In the genomic region with DNA sequence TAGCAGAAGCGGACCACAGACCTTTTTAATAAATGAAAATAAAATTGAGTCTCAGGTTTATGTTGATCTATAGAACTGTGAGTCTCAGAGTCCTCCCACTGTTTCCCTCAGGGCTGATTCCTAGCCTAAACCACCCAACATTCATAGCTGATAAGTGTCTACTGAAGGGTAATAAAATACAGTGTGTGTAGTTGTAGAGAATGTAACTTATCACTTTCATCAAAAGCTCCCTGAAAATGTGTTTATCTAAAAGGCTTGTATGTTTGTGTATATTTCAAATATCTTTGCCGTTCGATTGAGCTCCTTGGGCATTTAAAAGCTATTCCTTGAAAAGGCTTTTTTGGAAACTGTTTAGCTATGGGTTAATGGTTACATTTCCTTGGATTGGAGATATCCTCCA, we compare ENCODE assay signal across 23 cellular contexts.
"Had no signal": no experiment of that assay in that cellular context is flagged by ENCODE, and none has a peak within 500 bp of the region (broad histone marks: within the 10 kb centered on the region; RNA-seq: fewer than 3 reads in every experiment).

No MANE protein-coding gene starts in this region.

- H3K9me3 ChIP-seq: gastrocnemius medialis, left lung, ovary, psoas muscle, sigmoid colon, testis, tibial artery had no signal

- H3K27ac Mint-ChIP-seq: natural killer cell; stimulated activated memory B cell treated with anti-CD40 and anti-IgM and Interleukin-4, amounts not matched to agents 10 μg/mL and 1 μg/mL and 100 μg/mL, for 72 hours; type B pancreatic cell had no signal

- H3K9me3 Mint-ChIP-seq: stimulated activated memory B cell treated with anti-CD40 and anti-IgM and Interleukin-4, amounts not matched to agents 10 μg/mL and 1 μg/mL and 100 μg/mL, for 72 hours; type B pancreatic cell had no signal

- H3K36me3 Mint-ChIP-seq: natural killer cell; stimulated activated memory B cell treated with anti-CD40 and anti-IgM and Interleukin-4, amounts not matched to agents 10 μg/mL and 1 μg/mL and 100 μg/mL, for 72 hours; type B pancreatic cell had no signal

- H3K27ac ChIP-seq: dorsolateral prefrontal cortex, gastrocnemius medialis, left lung, ovary, psoas muscle, sigmoid colon, spleen, testis, tibial artery had no signal

- DNase-seq: dorsolateral prefrontal cortex; effector CD4-positive, alpha-beta T cell; foreskin fibroblast; gastrocnemius medialis; head of caudate nucleus; hippocampal formation; left cardiac atrium; left lung; natural killer cell; occipital lobe; ovary; posterior cingulate gyrus; psoas muscle; right cardiac atrium; sigmoid colon; spleen; stimulated activated CD4-positive, alpha-beta T cell treated with anti-CD3 and anti-CD28 coated beads, Interleukin-4, amount 100 ng/mL, for 4 hours; stimulated activated naive CD8-positive, alpha-beta T cell treated with anti-CD3 and anti-CD28 coated beads, Interleukin-15, Interleukin-2, amounts not matched to agents 100 U/mL and 50 U/mL, for 24 hours; substantia nigra; testis; tibial artery had no signal

- H3K4me3 ChIP-seq: dorsolateral prefrontal cortex, gastrocnemius medialis, left lung, ovary, psoas muscle, sigmoid colon, spleen, testis, tibial artery had no signal

- H3K4me3 Mint-ChIP-seq: natural killer cell; stimulated activated memory B cell treated with anti-CD40 and anti-IgM and Interleukin-4, amounts not matched to agents 10 μg/mL and 1 μg/mL and 100 μg/mL, for 72 hours; type B pancreatic cell had no signal

- H3K36me3 ChIP-seq: gastrocnemius medialis, left lung, ovary, sigmoid colon, spleen, tibial artery had no signal

- H3K27me3 ChIP-seq: dorsolateral prefrontal cortex, gastrocnemius medialis, left lung, ovary, sigmoid colon, spleen, testis, tibial artery had no signal

- H3K4me1 ChIP-seq: gastrocnemius medialis, psoas muscle, sigmoid colon, spleen, testis had no signal

- H3K27me3 Mint-ChIP-seq: stimulated activated memory B cell treated with anti-CD40 and anti-IgM and Interleukin-4, amounts not matched to agents 10 μg/mL and 1 μg/mL and 100 μg/mL, for 72 hours had no signal

- H3K4me1 Mint-ChIP-seq: natural killer cell; stimulated activated memory B cell treated with anti-CD40 and anti-IgM and Interleukin-4, amounts not matched to agents 10 μg/mL and 1 μg/mL and 100 μg/mL, for 72 hours had no signal

- ATAC-seq: gastrocnemius medialis; left cardiac atrium; left lung; natural killer cell; psoas muscle; right cardiac atrium; stimulated activated memory B cell treated with anti-CD40 and anti-IgM and Interleukin-4, amounts not matched to agents 10 μg/mL and 1 μg/mL and 100 μg/mL, for 72 hours; stimulated activated naive CD8-positive, alpha-beta T cell treated with anti-CD3 and anti-CD28 coated beads, Interleukin-15, Interleukin-2, amounts not matched to agents 100 U/mL and 50 U/mL, for 24 hours had no signal
